11 cellular contexts compared by ENCODE assay signal in genomic region chr1:31414692-31415370, GRCh38. TPM values are rescaled to one million over a fixed set of nuclear protein-coding genes. Genes with fewer than 3 reads are reported as not detected.
DNase-seq lines count a peak whose midpoint lies in the region; ATAC-seq and TF ChIP-seq lines count a peak whose summit lies in the region.
"Had no signal": no experiment of that assay in that cellular context is flagged by ENCODE, and none has a peak within 500 bp of the region (broad histone marks: within the 10 kb centered on the region; RNA-seq: fewer than 3 reads in every experiment).

No MANE protein-coding gene starts in this region.

- intact Hi-C loops in psoas muscle (cut with DNase I): no loop called here

- H3K9me3 ChIP-seq in psoas muscle (no peaks in the 10 kb centered on the region), right atrium auricular region (no peaks in the 10 kb centered on the region)

- POLR2A ChIA-PET in T-cell (lab: Charles Lee): no interaction called here

- peak; percentile 18 for DNase-seq in EL
- no peak for DNase-seq in T-cell
- DNase-seq in psoas muscle: peak in 1 of 2 donors; percentile 52
- no peak for DNase-seq in right atrium auricular region (ENCODE audit: low spot score)
- no peak for DNase-seq in RKO (ENCODE audit: low spot score)
- DNase-seq in SHP77 (lab: John Stamatoyannopoulos, UW): no peak
- no peak for DNase-seq in caudate nucleus (lab: John Stamatoyannopoulos, UW)
- DNase-seq: mesenchymal stem cell, NCI-H524 treated with DMSO at 0.1 percent for 48 hours had no signal

- TF ChIP-seq CTCF in psoas muscle (IDR thresholded peaks at IDR 0.05): no peak
- TF ChIP-seq CTCF in right atrium auricular region (IDR thresholded peaks at IDR 0.05): no peak

- H3K4me1 Mint-ChIP-seq in T-cell: peaks cover 10 to 12% (median 11%) of the 10 kb centered on the region in 3 donors

- H3K36me3 Mint-ChIP-seq in T-cell: no peaks in the 10 kb centered on the region

- peak overlapping the region in 2 of 3 donors; percentile 21 to 94 for H3K4me3 Mint-ChIP-seq in T-cell

- H3K27me3 Mint-ChIP-seq in T-cell: peaks cover 58 to 68% of the 10 kb centered on the region in 2 donors

- H3K4me1 ChIP-seq in psoas muscle (peaks cover 22% of the 10 kb centered on the region), right atrium auricular region (peaks cover 0 to 15% of the 10 kb centered on the region in 2 donors)

- 62 to 83% (median 64%) methylated on average over 6 of the region's 6 CpGs for WGBS in psoas muscle, 3 donors

- no peaks in the 10 kb centered on the region for H3K36me3 ChIP-seq in psoas muscle (ENCODE audit: insufficient read depth in 1 of 2, low read depth in 1 of 2)
- no peaks in the 10 kb centered on the region for H3K36me3 ChIP-seq in right atrium auricular region

- H3K27me3 ChIP-seq in psoas muscle (ENCODE audit: insufficient read depth in 3 of 3, low read length in 2 of 3): peaks cover 0 to 3% (median 1%) of the 10 kb centered on the region in 3 donors
- H3K27me3 ChIP-seq in right atrium auricular region: no peaks in the 10 kb centered on the region

- peak overlapping the region; percentile 17 for H3K4me3 ChIP-seq in iPS-11a (ENCODE audit: low read depth, low read length)
- H3K4me3 ChIP-seq in psoas muscle: peak overlapping the region; percentile 91
- no peak overlapping the region for H3K4me3 ChIP-seq in right atrium auricular region

- no peaks in the 10 kb centered on the region for H3K9me3 Mint-ChIP-seq in T-cell
- H3K9me3 Mint-ChIP-seq: IgD-negative memory B cell had no signal

- CTCF ChIA-PET in T-cell (lab: Charles Lee): no interaction called here

- peak overlapping the region; percentile 94 for H3K27ac ChIP-seq in psoas muscle
- H3K27ac ChIP-seq in right atrium auricular region: no peak overlapping the region
- H3K27ac ChIP-seq in caudate nucleus (ENCODE audit: low read depth, low read length): no peak overlapping the region

- no peak for ATAC-seq in T-cell (replicated peaks in 1 of 4)
- peak in 3 of 4 donors; percentile 31 to 37 (median 37) for ATAC-seq in psoas muscle

- no peak overlapping the region for H3K27ac Mint-ChIP-seq in T-cell
- H3K27ac Mint-ChIP-seq: IgD-negative memory B cell had no signal

RNA-seq across cellular contexts. Expression of gene SERINC2, which starts 1.8 kb away (rescaled TPM):
- total RNA-seq in T-cell (under 1 TPM in 3 of 5 donors, not detected in 2; 0.26 to 0.82 (median 0.36) TPM), psoas muscle (10 to 100 TPM; 26.4 to 50.7 (median 30.4) TPM), right atrium auricular region (1 to 10 TPM in 1 of 2 donors, under 1 TPM in 1; 0.70 to 3.8 TPM)
- 10 to 100 TPM; 13.4 to 93.4 (median 33.5) TPM for polyA plus RNA-seq in psoas muscle
- polyA plus RNA-seq: IgD-negative memory B cell had no signal

RNA-seq across cellular contexts. Expression of gene FABP3, which starts 42.0 kb away (rescaled TPM):
- total RNA-seq in T-cell: under 1 TPM in 1 of 5 donors, not detected in 4; 0.53 TPM
- 1,000 to 10,000 TPM in 2 of 4 donors, 100 to 1,000 TPM in 2; 467 to 4,001 (median 1,634) TPM for total RNA-seq in psoas muscle
- 1,000 to 10,000 TPM; 1,537 to 3,507 (median 3,423) TPM for polyA plus RNA-seq in psoas muscle
- total RNA-seq in right atrium auricular region: 1,000 to 10,000 TPM; 3,211 to 3,527 TPM
- polyA plus RNA-seq: IgD-negative memory B cell had no signal

Comparison
In these comparisons a context has a peak if more than half of its experiments do, and no peak if none do; other contexts are left out.
1. ATAC-seq: peak in psoas muscle (3 of 4); none in T-cell (0 of 4).
2. H3K4me3 ChIP-seq: peak in iPS-11a (single experiment) and psoas muscle (single experiment); none in right atrium auricular region (0 of 2).
3. RNA of gene SERINC2, which starts 1.8 kb away (total RNA-seq): 26.4 to 50.7 TPM in psoas muscle; 0.70 to 3.8 TPM in right atrium auricular region and 0.26 to 0.82 TPM in T-cell; every median in the first group is over 4 times any median in the second.
4. RNA of gene FABP3, which starts 42.0 kb away (total RNA-seq): 3,211 to 3,527 TPM in right atrium auricular region and 467 to 4,001 TPM in psoas muscle; 0.53 TPM in T-cell; every median in the first group is over 100 times any median in the second.